ENCODE assay signal across 14 cellular contexts in genomic region chr11:47104337-47104950, GRCh38.
DNase-seq lines count a peak whose midpoint lies in the region; ATAC-seq, FAIRE-seq and TF ChIP-seq lines count a peak whose summit lies in the region.
"Had no signal": no experiment of that assay in that cellular context is flagged by ENCODE, and none has a peak within 500 bp of the region (broad histone marks: within the 10 kb centered on the region; RNA-seq: fewer than 3 reads in every experiment).

No MANE protein-coding gene starts in this region.

- TF ChIP-seq CTCF in OCI-LY7 (conservative IDR thresholded peaks at IDR 0.05; ENCODE audit: low read length) (no peak), fibroblast of the aortic adventitia (IDR thresholded peaks at IDR 0.05; ENCODE audit: insufficient read depth, low read length) (no peak), pancreas (IDR thresholded peaks at IDR 0.05) (no peak)

- intact Hi-C loops in OCI-LY7 (cut with micrococcal nuclease; ENCODE audit: unreplicated experiment), result no loop called here
- intact Hi-C loops in pancreas (cut with DNase I), result no loop called here

- no TSS peak for BruUV-seq in OCI-LY7 (replicated peaks; lab: Mats Ljungman, UMichigan)

- H3K4me1 ChIP-seq in OCI-LY7 (ENCODE audit: insufficient read depth, low read length, poor library complexity, severe bottlenecking) (peaks cover 83% of the 10 kb centered on the region), neuron (ENCODE audit: insufficient read depth, low read length) (peaks cover 40% of the 10 kb centered on the region), pancreas (peaks cover 0 to 10% (median 7%) of the 10 kb centered on the region in 3 donors)
- H3K4me1 ChIP-seq: tibial artery had no signal

- H3K27me3 ChIP-seq in neuron (ENCODE audit: insufficient read depth, low read length) (no peaks in the 10 kb centered on the region), pancreas (no peaks in the 10 kb centered on the region)
- H3K27me3 ChIP-seq: tibial artery had no signal

- peak overlapping the region; percentile 99 for H3K27ac ChIP-seq in OCI-LY7 (ENCODE audit: low read depth, low read length, poor library complexity, severe bottlenecking)
- no peak overlapping the region for H3K27ac ChIP-seq in pancreas
- H3K27ac ChIP-seq: tibial artery had no signal

- CTCF ChIA-PET in OCI-LY7 (lab: Charles Lee; ENCODE audit: unreplicated experiment), result interaction anchor here (1.0 kb wide), 2 partner anchors 42 to 49 kb away, joined by 3 to 4 read pairs; no protein-coding TSS in a partner anchor

- no peaks in the 10 kb centered on the region for H4K20me1 ChIP-seq in OCI-LY7 (ENCODE audit: insufficient read depth, low read length)

- peak; percentile 53 for DNase-seq in EL
- peak; percentile 51 for DNase-seq in OCI-LY7 (ENCODE audit: low spot score)
- peak; percentile 66 for DNase-seq in fibroblast of the aortic adventitia (ENCODE audit: low read depth)
- no peak for DNase-seq in NCI-H2029 treated with DMSO at 0.1 percent for 48 hours (lab: John Stamatoyannopoulos, UW)
- no peak for DNase-seq in pancreas
- DNase-seq in NCI-H82 treated with DMSO at 0.1 percent for 48 hours (lab: John Stamatoyannopoulos, UW; ENCODE audit: unreplicated experiment), result no peak
- DNase-seq: activated naive CD8-positive, alpha-beta T cell treated with anti-CD3 and anti-CD28 coated beads, Interleukin-2, amount 50 U/mL, for 24 hours; CD8-positive, alpha-beta memory T cell; left cardiac atrium; NCI-H82; tibial artery had no signal

- peak overlapping the region; percentile 77 for H3K4me2 ChIP-seq in OCI-LY7 (ENCODE audit: low read length)

- peaks cover 33% of the 10 kb centered on the region; the same call in 1 of the 2 replicates for H3K79me2 ChIP-seq in OCI-LY7 (ENCODE audit: insufficient read depth, low read depth, low read length)

- no peaks in the 10 kb centered on the region for H3K9me2 ChIP-seq in OCI-LY7 (ENCODE audit: insufficient read depth, low read length)

- H3K9me3 ChIP-seq in OCI-LY7 (ENCODE audit: low read length), result no peaks in the 10 kb centered on the region
- H3K9me3 ChIP-seq in neuron (ENCODE audit: low read length), result no peaks in the 10 kb centered on the region
- no peaks in the 10 kb centered on the region for H3K9me3 ChIP-seq in pancreas
- H3K9me3 ChIP-seq: tibial artery had no signal

- H2AFZ ChIP-seq in OCI-LY7 (ENCODE audit: low read length) (peak overlapping the region; percentile 8; the same call in 1 of the 2 replicates), neuron (ENCODE audit: low read depth, low read length) (no peak overlapping the region)

- H3K4me3 ChIP-seq in OCI-LY7 (ENCODE audit: low read depth, low read length, poor library complexity, severe bottlenecking) (peak overlapping the region; percentile 20), fibroblast of the aortic adventitia (ENCODE audit: low read depth, low read length) (no peak overlapping the region), neuron (ENCODE audit: low read length) (peak overlapping the region; percentile 1), pancreas (no peak overlapping the region)
- H3K4me3 ChIP-seq: tibial artery had no signal

- no peak for FAIRE-seq in pancreas (lab: Jason Lieb, UNC)
- FAIRE-seq: endothelial cell of umbilical vein had no signal

- ATAC-seq in pancreas (no peak), HG02759 (IDR thresholded peaks at IDR 0.05; ENCODE audit: unreplicated experiment) (no peak)
- ATAC-seq: activated naive CD8-positive, alpha-beta T cell treated with anti-CD3 and anti-CD28 coated beads, Interleukin-2, amount 50 U/mL, for 24 hours; left cardiac atrium had no signal

- POLR2A ChIA-PET in OCI-LY7 (lab: Charles Lee), result interaction anchor here (0.7 to 2.8 kb wide), 10 partner anchors 9 to 160 kb away, joined by 3 to 25 read pairs (median 4); no protein-coding TSS in a partner anchor

- H3K36me3 ChIP-seq in OCI-LY7 (ENCODE audit: insufficient read depth, low read length) (peaks cover 15% of the 10 kb centered on the region), neuron (ENCODE audit: insufficient read depth, low read length) (no peaks in the 10 kb centered on the region), pancreas (no peaks in the 10 kb centered on the region)
- H3K36me3 ChIP-seq: tibial artery had no signal

- WGBS in pancreas, 2 donors, result 86 to 92% methylated on average over 3 of the region's 3 CpGs

Comparison
In these comparisons a context has a peak if more than half of its experiments do, and no peak if none do; other contexts are left out.
1. DNase-seq: peak in EL (single experiment), OCI-LY7 (single experiment) and fibroblast of the aortic adventitia (single experiment); none in NCI-H2029 treated with DMSO at 0.1 percent for 48 hours (single experiment), pancreas (0 of 6) and NCI-H82 treated with DMSO at 0.1 percent for 48 hours (single experiment).
2. H3K4me3 ChIP-seq: peak in OCI-LY7 (single experiment) and neuron (single experiment); none in fibroblast of the aortic adventitia (single experiment) and pancreas (0 of 4).